13 cellular contexts compared by ENCODE assay signal in genomic region chr17:73341350-73342056, GRCh38. TPM values are rescaled to one million over a fixed set of nuclear protein-coding genes. Genes with fewer than 3 reads are reported as not detected.
DNase-seq lines count a peak whose midpoint lies in the region; ATAC-seq, FAIRE-seq and TF ChIP-seq lines count a peak whose summit lies in the region.
"Had no signal": no experiment of that assay in that cellular context is flagged by ENCODE, and none has a peak within 500 bp of the region (broad histone marks: within the 10 kb centered on the region; RNA-seq: fewer than 3 reads in every experiment).

No MANE protein-coding gene starts in this region.

- H3K9me3 Mint-ChIP-seq in neural progenitor cell (no peaks in the 10 kb centered on the region), CD14-positive monocyte (no peaks in the 10 kb centered on the region)
- H3K9me3 Mint-ChIP-seq in activated T-helper 1 cell treated with anti-CD3 and anti-CD28 coated beads, Interleukin-12 subunit alpha, Interleukin-12 subunit beta, Interleukin-2, Interleukin-4 antibody, amounts not matched to agents 30 ng/mL and 10 ng/mL and 1 ng/mL, durations not matched to agents 14 hours and 24 hours and 36 hours: no peaks in the 10 kb centered on the region
- no peaks in the 10 kb centered on the region for H3K9me3 Mint-ChIP-seq in activated T-cell treated with anti-CD3 and anti-CD28 coated beads, Interleukin-2, amount 50 U/mL, for 24 hours
- H3K9me3 Mint-ChIP-seq: activated B cell treated with CpG ODN at 0.5 μM for 24 hours; activated naive CD8-positive, alpha-beta T cell treated with anti-CD3 and anti-CD28 coated beads, Interleukin-2, amount 10 ng/mL, durations not matched to agents 7 days and 5 days had no signal

- H3K9me3 ChIP-seq in HepG2 (ENCODE audit: low read length) (no peaks in the 10 kb centered on the region), right lobe of liver (no peaks in the 10 kb centered on the region), endothelial cell of umbilical vein (replicated peaks; ENCODE audit: control insufficient read depth, insufficient read depth, low read length) (no peaks in the 10 kb centered on the region), neural progenitor cell (ENCODE audit: low read depth) (no peaks in the 10 kb centered on the region)
- H3K9me3 ChIP-seq: upper lobe of left lung had no signal

- DNase-seq in HepG2 (ENCODE audit: low spot score) (no peak), right lobe of liver (no peak), endothelial cell of umbilical vein (ENCODE audit: low read depth, low spot score) (no peak), neural progenitor cell (ENCODE audit: low spot score) (no peak), CD14-positive monocyte (ENCODE audit: low spot score) (no peak)
- DNase-seq in activated T-helper 1 cell treated with anti-CD3 and anti-CD28 coated beads, Interleukin-12 subunit alpha, Interleukin-12 subunit beta, Interleukin-2, Interleukin-4 antibody, amounts not matched to agents 30 ng/mL and 10 ng/mL and 1 ng/mL, durations not matched to agents 14 hours and 24 hours and 36 hours (ENCODE audit: low spot score): no peak
- DNase-seq in activated T-cell treated with anti-CD3 and anti-CD28 coated beads, Interleukin-2, amount 50 U/mL, for 24 hours: no peak
- DNase-seq: activated B cell treated with CpG ODN at 0.5 μM for 24 hours; activated naive CD8-positive, alpha-beta T cell treated with anti-CD3 and anti-CD28 coated beads, Interleukin-2, amount 10 ng/mL, durations not matched to agents 7 days and 5 days had no signal

- dilution Hi-C loops in endothelial cell of umbilical vein (cut with MboI; ENCODE audit: extremely low pct_ligation_motif_present, low sequenced_read_pairs): no loop called here

- peaks cover 17% of the 10 kb centered on the region for H3K27me3 Mint-ChIP-seq in neural progenitor cell (ENCODE audit: insufficient read depth, low read depth)
- H3K27me3 Mint-ChIP-seq in activated T-helper 1 cell treated with anti-CD3 and anti-CD28 coated beads, Interleukin-12 subunit alpha, Interleukin-12 subunit beta, Interleukin-2, Interleukin-4 antibody, amounts not matched to agents 30 ng/mL and 10 ng/mL and 1 ng/mL, durations not matched to agents 14 hours and 24 hours and 36 hours (ENCODE audit: insufficient read depth): peaks cover 6% of the 10 kb centered on the region
- H3K27me3 Mint-ChIP-seq in activated T-cell treated with anti-CD3 and anti-CD28 coated beads, Interleukin-2, amount 50 U/mL, for 24 hours: no peaks in the 10 kb centered on the region
- H3K27me3 Mint-ChIP-seq in CD14-positive monocyte (ENCODE audit: low read depth in 3 of 3): peaks cover 0 to 3% (median 0%) of the 10 kb centered on the region in 3 donors
- H3K27me3 Mint-ChIP-seq: activated B cell treated with CpG ODN at 0.5 μM for 24 hours; activated naive CD8-positive, alpha-beta T cell treated with anti-CD3 and anti-CD28 coated beads, Interleukin-2, amount 10 ng/mL, durations not matched to agents 7 days and 5 days had no signal

- H3K9me1 ChIP-seq in endothelial cell of umbilical vein (replicated peaks; ENCODE audit: control insufficient read depth, extremely low read depth, insufficient read depth, low read length): no peaks in the 10 kb centered on the region

- H3K4me1 ChIP-seq in HepG2 (ENCODE audit: insufficient read depth, low read length) (peaks cover 52% of the 10 kb centered on the region), right lobe of liver (no peaks in the 10 kb centered on the region), endothelial cell of umbilical vein (ENCODE audit: control insufficient read depth, extremely low read depth, insufficient read depth, low read length) (peaks cover 8% of the 10 kb centered on the region), neural progenitor cell (peaks cover 40% of the 10 kb centered on the region)

- H3K4me2 ChIP-seq in HepG2 (ENCODE audit: low read depth, low read length) (no peak overlapping the region), endothelial cell of umbilical vein (ENCODE audit: insufficient read depth, low read length) (no peak overlapping the region), neural progenitor cell (peak overlapping the region; percentile 49)

- no peaks in the 10 kb centered on the region for H4K20me1 ChIP-seq in HepG2 (ENCODE audit: insufficient read depth, low read length)
- H4K20me1 ChIP-seq in endothelial cell of umbilical vein (replicated peaks; ENCODE audit: control insufficient read depth, extremely low read depth, insufficient read depth, low read length): no peaks in the 10 kb centered on the region
- H4K20me1 ChIP-seq in neural progenitor cell (ENCODE audit: low read depth): peaks cover 15% of the 10 kb centered on the region

- H3K27ac ChIP-seq in HepG2 (ENCODE audit: extremely low read length, insufficient read depth, low read length) (no peak overlapping the region), right lobe of liver (no peak overlapping the region), endothelial cell of umbilical vein (ENCODE audit: insufficient read depth, low read depth, low read length) (no peak overlapping the region), neural progenitor cell (peak overlapping the region; percentile 95)

- H3K27me3 ChIP-seq in HepG2 (ENCODE audit: control insufficient read depth in 1 of 2, insufficient read depth in 2 of 2, low read length in 2 of 2) (peaks cover 14 to 76% of the 10 kb centered on the region in 2 experiments), right lobe of liver (no peaks in the 10 kb centered on the region), endothelial cell of umbilical vein (ENCODE audit: control insufficient read depth in 2 of 2, insufficient read depth in 2 of 2, low read length in 2 of 2) (no peaks in the 10 kb centered on the region), neural progenitor cell (no peaks in the 10 kb centered on the region)
- H3K27me3 ChIP-seq: upper lobe of left lung had no signal

- CTCF ChIA-PET in HepG2 (lab: Yijun Ruan, JAX; ENCODE audit: low intra/inter-chr PET ratio, low total read pairs) (no interaction called here), endothelial cell of umbilical vein (lab: Charles Lee) (interaction anchor here (0.8 to 2.6 kb wide), 5 partner anchors 28 to 145 kb away, joined by 3 to 28 read pairs (median 14); partner anchors contain the start of gene CDC42EP4)

- no peak overlapping the region for H3K9ac ChIP-seq in HepG2 (ENCODE audit: insufficient read depth, low read depth, low read length)
- no peak overlapping the region for H3K9ac ChIP-seq in endothelial cell of umbilical vein (replicated peaks; ENCODE audit: extremely low read depth, insufficient read depth, low read length)
- H3K9ac ChIP-seq in neural progenitor cell: no peak overlapping the region

- in situ Hi-C loops in HepG2 (cut with HindIII; ENCODE audit: extremely low pct_ligation_motif_present, low pct_unique_long_range_greater_than_20kb): no loop called here

- BruUV-seq in HepG2 (replicated peaks; lab: Mats Ljungman, UMichigan) (no TSS peak), endothelial cell of umbilical vein (replicated peaks; lab: Mats Ljungman, UMichigan) (no TSS peak)

- no peaks in the 10 kb centered on the region for H3K79me2 ChIP-seq in HepG2 (ENCODE audit: insufficient read depth, low read length)
- H3K79me2 ChIP-seq in endothelial cell of umbilical vein (ENCODE audit: control insufficient read depth, insufficient read depth, low read length): no peaks in the 10 kb centered on the region
- H3K79me2 ChIP-seq in neural progenitor cell (ENCODE audit: low read depth): no peaks in the 10 kb centered on the region

- peak overlapping the region; percentile 33 for H3K4me3 Mint-ChIP-seq in neural progenitor cell
- H3K4me3 Mint-ChIP-seq in activated T-helper 1 cell treated with anti-CD3 and anti-CD28 coated beads, Interleukin-12 subunit alpha, Interleukin-12 subunit beta, Interleukin-2, Interleukin-4 antibody, amounts not matched to agents 30 ng/mL and 10 ng/mL and 1 ng/mL, durations not matched to agents 14 hours and 24 hours and 36 hours: no peak overlapping the region
- H3K4me3 Mint-ChIP-seq in activated T-cell treated with anti-CD3 and anti-CD28 coated beads, Interleukin-2, amount 50 U/mL, for 24 hours: no peak overlapping the region
- H3K4me3 Mint-ChIP-seq in CD14-positive monocyte: no peak overlapping the region
- H3K4me3 Mint-ChIP-seq: activated B cell treated with CpG ODN at 0.5 μM for 24 hours; activated naive CD8-positive, alpha-beta T cell treated with anti-CD3 and anti-CD28 coated beads, Interleukin-2, amount 10 ng/mL, durations not matched to agents 7 days and 5 days had no signal

- FAIRE-seq in HepG2 (lab: Jason Lieb, UNC) (no peak), endothelial cell of umbilical vein (lab: Jason Lieb, UNC) (no peak)

- TF ChIP-seq EP300 in HepG2 (IDR thresholded peaks at IDR 0.05; ENCODE audit: low read depth in 2 of 2, low read length in 2 of 2): no peak
- TF ChIP-seq EP300 in HepG2 (CRISPR knock-in tag; IDR thresholded peaks at IDR 0.05; ENCODE audit: borderline replicate concordance): no peak

- peaks cover 48% of the 10 kb centered on the region for H3F3A ChIP-seq in neural progenitor cell (ENCODE audit: low read depth)

- ATAC-seq in HepG2 (peak; percentile 14; the same call in 1 of the 3 replicates), right lobe of liver (no peak), HG02623 (IDR thresholded peaks at IDR 0.05; ENCODE audit: unreplicated experiment) (no peak)

- H3K27ac Mint-ChIP-seq in neural progenitor cell (peak overlapping the region; percentile 85), CD14-positive monocyte (peak overlapping the region in 2 of 7 donors; percentile 10 to 50)
- H3K27ac Mint-ChIP-seq in activated T-helper 1 cell treated with anti-CD3 and anti-CD28 coated beads, Interleukin-12 subunit alpha, Interleukin-12 subunit beta, Interleukin-2, Interleukin-4 antibody, amounts not matched to agents 30 ng/mL and 10 ng/mL and 1 ng/mL, durations not matched to agents 14 hours and 24 hours and 36 hours: no peak overlapping the region
- no peak overlapping the region for H3K27ac Mint-ChIP-seq in activated T-cell treated with anti-CD3 and anti-CD28 coated beads, Interleukin-2, amount 50 U/mL, for 24 hours
- H3K27ac Mint-ChIP-seq: activated B cell treated with CpG ODN at 0.5 μM for 24 hours; activated naive CD8-positive, alpha-beta T cell treated with anti-CD3 and anti-CD28 coated beads, Interleukin-2, amount 10 ng/mL, durations not matched to agents 7 days and 5 days had no signal

- no peak overlapping the region for H2AFZ ChIP-seq in HepG2 (ENCODE audit: low read length)
- H2AFZ ChIP-seq in endothelial cell of umbilical vein (ENCODE audit: low read depth, low read length): peak overlapping the region; percentile 9
- H2AFZ ChIP-seq in neural progenitor cell (replicated peaks): no peak overlapping the region

- POLR2A ChIA-PET in HepG2 (lab: Yijun Ruan, JAX): interaction anchor here (0.8 to 1.4 kb wide), 2 partner anchors 11 to 80 kb away, joined by 3 to 5 read pairs; partner anchors contain the start of gene CPSF4L
- POLR2A ChIA-PET in endothelial cell of umbilical vein (lab: Charles Lee): interaction anchor here (0.7 kb wide), 1 partner anchor 50 kb away, joined by 9 read pairs; no protein-coding TSS in a partner anchor

- no peak for TF ChIP-seq POLR2A in HepG2 (IDR thresholded peaks at IDR 0.05; ENCODE audit: insufficient read depth in 1 of 2, low read depth in 2 of 2, low read length in 2 of 2)
- TF ChIP-seq POLR2A in right lobe of liver (IDR thresholded peaks at IDR 0.05): no peak
- no peak for TF ChIP-seq POLR2A in endothelial cell of umbilical vein (IDR thresholded peaks at IDR 0.05; ENCODE audit: low read depth, low read length)

- 5% methylated on average over 15 of the region's 15 CpGs for WGBS in HepG2 (ENCODE audit: low lambda C conversion rate)
- WGBS in right lobe of liver (ENCODE audit: insufficient coverage, low coverage, low lambda C conversion rate, missing lambda C conversion rate): 72% methylated on average over 9 of the region's 15 CpGs

- H3K36me3 Mint-ChIP-seq in neural progenitor cell: peaks cover 35% of the 10 kb centered on the region
- no peaks in the 10 kb centered on the region for H3K36me3 Mint-ChIP-seq in activated T-helper 1 cell treated with anti-CD3 and anti-CD28 coated beads, Interleukin-12 subunit alpha, Interleukin-12 subunit beta, Interleukin-2, Interleukin-4 antibody, amounts not matched to agents 30 ng/mL and 10 ng/mL and 1 ng/mL, durations not matched to agents 14 hours and 24 hours and 36 hours (ENCODE audit: low read depth)
- H3K36me3 Mint-ChIP-seq in activated T-cell treated with anti-CD3 and anti-CD28 coated beads, Interleukin-2, amount 50 U/mL, for 24 hours (ENCODE audit: low read depth): no peaks in the 10 kb centered on the region
- no peaks in the 10 kb centered on the region for H3K36me3 Mint-ChIP-seq in CD14-positive monocyte
- H3K36me3 Mint-ChIP-seq: activated naive CD8-positive, alpha-beta T cell treated with anti-CD3 and anti-CD28 coated beads, Interleukin-2, amount 10 ng/mL, durations not matched to agents 7 days and 5 days had no signal

- intact Hi-C loops in HepG2 (cut with micrococcal nuclease; ENCODE audit: unreplicated experiment): no loop called here
- intact Hi-C loops in right lobe of liver (cut with DNase I): no loop called here
- intact Hi-C loops in endothelial cell of umbilical vein (cut with micrococcal nuclease): loop anchor here (1.0 kb wide), 1 partner anchor 30 kb away; no protein-coding TSS in a partner anchor
- intact Hi-C loops in activated T-helper 1 cell treated with anti-CD3 and anti-CD28 coated beads, Interleukin-12 subunit alpha, Interleukin-12 subunit beta, Interleukin-2, Interleukin-4 antibody, amounts not matched to agents 30 ng/mL and 10 ng/mL and 1 ng/mL, durations not matched to agents 14 hours and 24 hours and 36 hours (cut with micrococcal nuclease): no loop called here
- intact Hi-C loops in CD14-positive monocyte (cut with micrococcal nuclease): loop anchor here in 1 of 2 donors (2.0 kb wide), 1 partner anchor 29 kb away; the partner anchor contains the start of gene CDC42EP4

- H3K4me1 Mint-ChIP-seq in neural progenitor cell (peaks cover 72% of the 10 kb centered on the region), CD14-positive monocyte (peaks cover 13% of the 10 kb centered on the region)
- H3K4me1 Mint-ChIP-seq in activated T-helper 1 cell treated with anti-CD3 and anti-CD28 coated beads, Interleukin-12 subunit alpha, Interleukin-12 subunit beta, Interleukin-2, Interleukin-4 antibody, amounts not matched to agents 30 ng/mL and 10 ng/mL and 1 ng/mL, durations not matched to agents 14 hours and 24 hours and 36 hours (ENCODE audit: low read depth): no peaks in the 10 kb centered on the region
- peaks cover 5% of the 10 kb centered on the region for H3K4me1 Mint-ChIP-seq in activated T-cell treated with anti-CD3 and anti-CD28 coated beads, Interleukin-2, amount 50 U/mL, for 24 hours (ENCODE audit: low read depth)
- H3K4me1 Mint-ChIP-seq: activated B cell treated with CpG ODN at 0.5 μM for 24 hours; activated naive CD8-positive, alpha-beta T cell treated with anti-CD3 and anti-CD28 coated beads, Interleukin-2, amount 10 ng/mL, durations not matched to agents 7 days and 5 days had no signal

- no peak overlapping the region for H3K4me3 ChIP-seq in HepG2 (replicated peaks in 1 of 3; ENCODE audit: insufficient read depth in 1 of 3, low read depth in 2 of 3, low read length in 3 of 3)
- no peak overlapping the region for H3K4me3 ChIP-seq in right lobe of liver
- no peak overlapping the region for H3K4me3 ChIP-seq in endothelial cell of umbilical vein (replicated peaks in 1 of 3; ENCODE audit: insufficient read depth in 1 of 3, low read depth in 1 of 3, low read length in 3 of 3)
- no peak overlapping the region for H3K4me3 ChIP-seq in neural progenitor cell
- H3K4me3 ChIP-seq: lung, upper lobe of left lung had no signal

- no peak for TF ChIP-seq RAD21 in HepG2 (CRISPR knock-in tag; IDR thresholded peaks at IDR 0.05)

- TF ChIP-seq CTCF in HepG2 (CRISPR knock-in tag; IDR thresholded peaks at IDR 0.05): no peak
- TF ChIP-seq CTCF in right lobe of liver (IDR thresholded peaks at IDR 0.05): no peak
- TF ChIP-seq CTCF in endothelial cell of umbilical vein (IDR thresholded peaks at IDR 0.05; ENCODE audit: extremely low read depth in 1 of 2, insufficient read depth in 1 of 2, low read depth in 1 of 2, low read length in 2 of 2): no peak
- no peak for TF ChIP-seq CTCF in neural progenitor cell (IDR thresholded peaks at IDR 0.05)
- no peak for TF ChIP-seq CTCF in CD14-positive monocyte (IDR thresholded peaks at IDR 0.05)

- H3K36me3 ChIP-seq in HepG2 (replicated peaks in 1 of 2; ENCODE audit: control insufficient read depth in 1 of 2, insufficient read depth in 2 of 2, low read length in 2 of 2): no peaks in the 10 kb centered on the region
- no peaks in the 10 kb centered on the region for H3K36me3 ChIP-seq in right lobe of liver
- H3K36me3 ChIP-seq in endothelial cell of umbilical vein (ENCODE audit: control insufficient read depth in 2 of 2, extremely low read depth in 1 of 2, insufficient read depth in 2 of 2, low read length in 2 of 2): no peaks in the 10 kb centered on the region
- H3K36me3 ChIP-seq in neural progenitor cell: no peaks in the 10 kb centered on the region
- H3K36me3 ChIP-seq: upper lobe of left lung had no signal

RNA-seq across cellular contexts. Expression of gene CDC42EP4, which starts 29.7 kb away (rescaled TPM):
- total RNA-seq in HepG2 (2016; rRNA removed; fragmentation: Illumina TruSeq; extraction: Trizol) (54.0 and 55.0 TPM in 2 replicates), right lobe of liver (10 to 100 TPM; 27.5 to 34.9 (median 30.9) TPM), endothelial cell of umbilical vein (18.8 and 19.6 TPM in 2 replicates), neural progenitor cell (ENCODE audit: low replicate concordance) (10.8 and 28.9 TPM in 2 replicates)
- total RNA-seq in HepG2 (2016; cell fraction: cytosol; rRNA removed; fragmentation: Illumina TruSeq; extraction: Trizol; ENCODE audit: low read depth): 13.5 and 14.9 TPM in 2 replicates
- total RNA-seq in HepG2 (2016; cell fraction: insoluble cytoplasmic fraction; rRNA removed; fragmentation: Illumina TruSeq; extraction: Trizol): 45.9 and 55.1 TPM in 2 replicates
- 45.7 and 51.9 TPM in 2 replicates for total RNA-seq in HepG2 (2016; cell fraction: membrane; rRNA removed; fragmentation: Illumina TruSeq; extraction: Trizol)
- 34.9 and 36.1 TPM in 2 replicates for total RNA-seq in HepG2 (2016; cell fraction: nucleus; rRNA removed; fragmentation: Illumina TruSeq; extraction: Trizol)
- polyA plus RNA-seq in HepG2 (2011; rRNA removed) (19.0 and 21.7 TPM in 2 replicates), endothelial cell of umbilical vein (11.4 and 13.7 TPM in 2 replicates), CD14-positive monocyte (1 to 10 TPM; 6.4 to 6.6 TPM)
- polyA plus RNA-seq in HepG2 (2011; cell fraction: cytosol; rRNA removed): 16.2 and 20.1 TPM in 2 replicates
- 18.6 and 24.3 TPM in 2 replicates for polyA plus RNA-seq in HepG2 (2011; cell fraction: nucleus; rRNA removed)
- 18.4 and 22.4 TPM in 2 replicates for polyA plus RNA-seq in HepG2 (2012)
- polyA plus RNA-seq in HepG2 (2016; cell fraction: cytosol; fragmentation: Illumina TruSeq; extraction: Trizol; ENCODE audit: low read depth): 11.7 and 14.2 TPM in 2 replicates
- polyA plus RNA-seq in HepG2 (2016; cell fraction: insoluble cytoplasmic fraction; fragmentation: Illumina TruSeq; extraction: Trizol; ENCODE audit: low read depth): 58.7 and 66.8 TPM in 2 replicates
- polyA plus RNA-seq in HepG2 (2016; cell fraction: membrane; fragmentation: Illumina TruSeq; extraction: Trizol; ENCODE audit: low read depth): 37.7 and 41.8 TPM in 2 replicates
- 41.4 and 43.9 TPM in 2 replicates for polyA plus RNA-seq in HepG2 (2016; cell fraction: nucleus; fragmentation: Illumina TruSeq; extraction: Trizol; ENCODE audit: insufficient read depth, low read depth)
- 68.4 and 91.9 TPM in 2 replicates for polyA minus RNA-seq in HepG2 (2011; rRNA and poly(A)+ RNA removed; ENCODE audit: low replicate concordance)
- polyA minus RNA-seq in HepG2 (2011; cell fraction: cytosol; rRNA and poly(A)+ RNA removed): 25.3 and 26.4 TPM in 2 replicates
- polyA minus RNA-seq in HepG2 (2011; cell fraction: nucleus; rRNA and poly(A)+ RNA removed): 32.3 and 36.9 TPM in 2 replicates
- 8.4 and 10.7 TPM in 2 replicates for polyA plus RNA-seq in endothelial cell of umbilical vein (2011; cell fraction: cytosol; rRNA removed)
- 5.4 and 6.5 TPM in 2 replicates for polyA plus RNA-seq in endothelial cell of umbilical vein (2011; cell fraction: nucleus; rRNA removed)
- polyA plus RNA-seq in endothelial cell of umbilical vein (2012): 13.3 and 15.1 TPM in 2 replicates
- 10.6 and 11.7 TPM in 2 replicates for polyA minus RNA-seq in endothelial cell of umbilical vein
- polyA minus RNA-seq in endothelial cell of umbilical vein (2011; cell fraction: cytosol; rRNA and poly(A)+ RNA removed): 49.1 TPM
- polyA minus RNA-seq in endothelial cell of umbilical vein (2011; cell fraction: nucleus; rRNA and poly(A)+ RNA removed): 11.9 and 14.1 TPM in 2 replicates
- total RNA-seq in activated T-helper 1 cell treated with anti-CD3 and anti-CD28 coated beads, Interleukin-12 subunit alpha, Interleukin-12 subunit beta, Interleukin-2, Interleukin-4 antibody, amounts not matched to agents 30 ng/mL and 10 ng/mL and 1 ng/mL, durations not matched to agents 14 hours and 24 hours and 36 hours: 0.78 and 1.1 TPM in 2 replicates
- total RNA-seq: OCI-LY7 had no signal
